Comparison of ENCODE assay signal across 1 cellular context in genomic region chr10:121112618-121113384, GRCh38.
TF ChIP-seq lines count a peak whose summit lies in the region.

No MANE protein-coding gene starts in this region.

TF ChIP-seq in HEK293, 187 proteins besides CTCF, POLR2A, EP300 and RAD21 (continued from another document):
- no peak for TF ChIP-seq ZNF148 (tag by site-specific recombination; IDR thresholded peaks at IDR 0.05; ENCODE audit: borderline replicate concordance)
- no peak for TF ChIP-seq ZNF544 (tag by site-specific recombination; IDR thresholded peaks at IDR 0.05)
- TF ChIP-seq WT1 (tag by site-specific recombination; IDR thresholded peaks at IDR 0.05) = peak; percentile 43
- no peak for TF ChIP-seq ZNF223 (tag by site-specific recombination; IDR thresholded peaks at IDR 0.05)
- TF ChIP-seq SP3 (tag by site-specific recombination; IDR thresholded peaks at IDR 0.05) = no peak
- no peak for TF ChIP-seq YY2 (tag by site-specific recombination; IDR thresholded peaks at IDR 0.05)
- peak; percentile 82 for TF ChIP-seq GLIS1 (tag by site-specific recombination; IDR thresholded peaks at IDR 0.05)
- no peak for TF ChIP-seq ZBTB8A (tag by site-specific recombination; IDR thresholded peaks at IDR 0.05)
- TF ChIP-seq KLF16 (tag by site-specific recombination; IDR thresholded peaks at IDR 0.05) = no peak
- TF ChIP-seq ZNF211 (tag by site-specific recombination; IDR thresholded peaks at IDR 0.05; ENCODE audit: low read depth) = no peak
- TF ChIP-seq ZNF398 (tag by site-specific recombination; IDR thresholded peaks at IDR 0.05) = peak; percentile 83
- no peak for TF ChIP-seq ZNF433 (tag by site-specific recombination; IDR thresholded peaks at IDR 0.05; ENCODE audit: low read depth)
- TF ChIP-seq KLF9 (tag by site-specific recombination; IDR thresholded peaks at IDR 0.05; ENCODE audit: low read depth) = peak; percentile 57; the same call in 1 of the 2 replicates
- no peak for TF ChIP-seq ZNF518A (tag by site-specific recombination; conservative IDR thresholded peaks at IDR 0.05; ENCODE audit: low read depth)
- TF ChIP-seq ZNF138 (tag by site-specific recombination; IDR thresholded peaks at IDR 0.05; ENCODE audit: borderline replicate concordance) = no peak
- no peak for TF ChIP-seq SETDB1 (IDR thresholded peaks at IDR 0.05; ENCODE audit: insufficient read length, low read length)
- TF ChIP-seq ZNF280D (tag by site-specific recombination; IDR thresholded peaks at IDR 0.05) = no peak
- TF ChIP-seq ZNF335 (tag by site-specific recombination; conservative IDR thresholded peaks at IDR 0.05) = no peak
- TF ChIP-seq GLI2 (tag by site-specific recombination; IDR thresholded peaks at IDR 0.05; ENCODE audit: borderline replicate concordance, low read depth) = no peak
- TF ChIP-seq ZIC2 (tag by site-specific recombination; IDR thresholded peaks at IDR 0.05) = peak; percentile 65
- no peak for TF ChIP-seq ZNF366 (tag by site-specific recombination; conservative IDR thresholded peaks at IDR 0.05)
- no peak for TF ChIP-seq ZNF660 (tag by site-specific recombination; IDR thresholded peaks at IDR 0.05)
- 0 out of 2 replicates have a peak, but pooled peaks have one; percentile 24 for TF ChIP-seq ZNF585B (tag by site-specific recombination; IDR thresholded peaks at IDR 0.05)
- TF ChIP-seq ZSCAN4 (tag by site-specific recombination; IDR thresholded peaks at IDR 0.05) = 0 out of 2 replicates have a peak, but pooled peaks have one; percentile 40
- TF ChIP-seq ZFHX2 (tag by site-specific recombination; conservative IDR thresholded peaks at IDR 0.05) = peak; percentile 17; the same call in 1 of the 2 replicates
